Comparison of ENCODE assay signal across 14 cellular contexts in genomic region chr18:74773171-74773624, GRCh38.
DNase-seq lines count a peak whose midpoint lies in the region; ATAC-seq and TF ChIP-seq lines count a peak whose summit lies in the region.
"Had no signal": no experiment of that assay in that cellular context is flagged by ENCODE, and none has a peak within 500 bp of the region (broad histone marks: within the 10 kb centered on the region; RNA-seq: fewer than 3 reads in every experiment).

No MANE protein-coding gene starts in this region.

- ATAC-seq in GM18868 (IDR thresholded peaks at IDR 0.05; ENCODE audit: unreplicated experiment) (peak; percentile 91), GM21515 (IDR thresholded peaks at IDR 0.05; ENCODE audit: unreplicated experiment) (peak; percentile 67), HG03095 (IDR thresholded peaks at IDR 0.05; ENCODE audit: unreplicated experiment) (peak; percentile 83), activated B cell treated with CpG ODN at 0.5 μM for 24 hours (ENCODE audit: low read depth) (peak; percentile 25), HG02571 (IDR thresholded peaks at IDR 0.05; ENCODE audit: unreplicated experiment) (no peak)
- ATAC-seq in activated T-helper 17 cell treated with anti-CD3 and anti-CD28 coated beads, Interleukin-2, amount 50 U/mL, for 72 hours (replicated peaks): no peak

- peaks cover 28% of the 10 kb centered on the region for H3K4me1 Mint-ChIP-seq in activated B cell treated with CpG ODN at 0.5 μM for 24 hours
- peaks cover 4% of the 10 kb centered on the region for H3K4me1 Mint-ChIP-seq in activated T-helper 17 cell treated with anti-CD3 and anti-CD28 coated beads, Interleukin-2, amount 50 U/mL, for 72 hours
- H3K4me1 Mint-ChIP-seq: CD14-positive monocyte had no signal

- DNase-seq in activated B cell treated with CpG ODN at 0.5 μM for 24 hours (no peak), pons (ENCODE audit: low spot score) (no peak), NK-92 (lab: John Stamatoyannopoulos, UW; ENCODE audit: unreplicated experiment) (no peak)
- DNase-seq: activated CD4-positive, alpha-beta T cell treated with anti-CD3 and anti-CD28 coated beads, Interleukin-2, amount 10 ng/mL, durations not matched to agents 7 days and 5 days; activated naive CD4-positive, alpha-beta T cell; sigmoid colon; SW 1271; thyroid gland had no signal

- no peak for TF ChIP-seq CTCF in activated B cell treated with CpG ODN at 0.5 μM for 24 hours (IDR thresholded peaks at IDR 0.05)

- no peaks in the 10 kb centered on the region for H3K9me3 Mint-ChIP-seq in activated B cell treated with CpG ODN at 0.5 μM for 24 hours
- H3K9me3 Mint-ChIP-seq in activated T-helper 17 cell treated with anti-CD3 and anti-CD28 coated beads, Interleukin-2, amount 50 U/mL, for 72 hours: no peaks in the 10 kb centered on the region
- H3K9me3 Mint-ChIP-seq: activated CD4-positive, alpha-beta T cell treated with anti-CD3 and anti-CD28 coated beads, Interleukin-2, amount 10 ng/mL, durations not matched to agents 7 days and 5 days had no signal

- intact Hi-C loops in activated B cell treated with CpG ODN at 0.5 μM for 24 hours (cut with micrococcal nuclease): no loop called here

- H3K27me3 Mint-ChIP-seq in activated B cell treated with CpG ODN at 0.5 μM for 24 hours: no peaks in the 10 kb centered on the region
- H3K27me3 Mint-ChIP-seq in activated T-helper 17 cell treated with anti-CD3 and anti-CD28 coated beads, Interleukin-2, amount 50 U/mL, for 72 hours: no peaks in the 10 kb centered on the region
- H3K27me3 Mint-ChIP-seq: activated CD4-positive, alpha-beta T cell treated with anti-CD3 and anti-CD28 coated beads, Interleukin-2, amount 10 ng/mL, durations not matched to agents 7 days and 5 days had no signal

- CTCF ChIA-PET in activated B cell treated with CpG ODN at 0.5 μM for 24 hours (lab: Charles Lee): interaction anchor here (1.0 kb wide), 1 partner anchor 33 kb away, joined by 3 read pairs; no protein-coding TSS in a partner anchor

- POLR2A ChIA-PET in activated B cell treated with CpG ODN at 0.5 μM for 24 hours (lab: Charles Lee): no interaction called here

- no peak overlapping the region for H3K4me3 Mint-ChIP-seq in activated B cell treated with CpG ODN at 0.5 μM for 24 hours
- H3K4me3 Mint-ChIP-seq in activated T-helper 17 cell treated with anti-CD3 and anti-CD28 coated beads, Interleukin-2, amount 50 U/mL, for 72 hours: no peak overlapping the region
- H3K4me3 Mint-ChIP-seq: activated CD4-positive, alpha-beta T cell treated with anti-CD3 and anti-CD28 coated beads, Interleukin-2, amount 10 ng/mL, durations not matched to agents 7 days and 5 days; CD14-positive monocyte had no signal

- no peak overlapping the region for H3K27ac Mint-ChIP-seq in activated B cell treated with CpG ODN at 0.5 μM for 24 hours
- H3K27ac Mint-ChIP-seq in activated T-helper 17 cell treated with anti-CD3 and anti-CD28 coated beads, Interleukin-2, amount 50 U/mL, for 72 hours: no peak overlapping the region
- H3K27ac Mint-ChIP-seq: activated CD4-positive, alpha-beta T cell treated with anti-CD3 and anti-CD28 coated beads, Interleukin-2, amount 10 ng/mL, durations not matched to agents 7 days and 5 days had no signal

- H3K36me3 Mint-ChIP-seq in activated B cell treated with CpG ODN at 0.5 μM for 24 hours (ENCODE audit: low read depth): peaks cover 5% of the 10 kb centered on the region
- peaks cover 3% of the 10 kb centered on the region for H3K36me3 Mint-ChIP-seq in activated T-helper 17 cell treated with anti-CD3 and anti-CD28 coated beads, Interleukin-2, amount 50 U/mL, for 72 hours (ENCODE audit: low read depth)

Comparison
In these comparisons a context has a peak if more than half of its experiments do, and no peak if none do; other contexts are left out.
1. ATAC-seq: peak in GM18868 (single experiment), GM21515 (single experiment), HG03095 (single experiment) and activated B cell treated with CpG ODN at 0.5 μM for 24 hours (single experiment); none in activated T-helper 17 cell treated with anti-CD3 and anti-CD28 coated beads, Interleukin-2, amount 50 U/mL, for 72 hours (single experiment) and HG02571 (single experiment).